ENCODE assay signal across 1 cellular context in the genomic region with DNA sequence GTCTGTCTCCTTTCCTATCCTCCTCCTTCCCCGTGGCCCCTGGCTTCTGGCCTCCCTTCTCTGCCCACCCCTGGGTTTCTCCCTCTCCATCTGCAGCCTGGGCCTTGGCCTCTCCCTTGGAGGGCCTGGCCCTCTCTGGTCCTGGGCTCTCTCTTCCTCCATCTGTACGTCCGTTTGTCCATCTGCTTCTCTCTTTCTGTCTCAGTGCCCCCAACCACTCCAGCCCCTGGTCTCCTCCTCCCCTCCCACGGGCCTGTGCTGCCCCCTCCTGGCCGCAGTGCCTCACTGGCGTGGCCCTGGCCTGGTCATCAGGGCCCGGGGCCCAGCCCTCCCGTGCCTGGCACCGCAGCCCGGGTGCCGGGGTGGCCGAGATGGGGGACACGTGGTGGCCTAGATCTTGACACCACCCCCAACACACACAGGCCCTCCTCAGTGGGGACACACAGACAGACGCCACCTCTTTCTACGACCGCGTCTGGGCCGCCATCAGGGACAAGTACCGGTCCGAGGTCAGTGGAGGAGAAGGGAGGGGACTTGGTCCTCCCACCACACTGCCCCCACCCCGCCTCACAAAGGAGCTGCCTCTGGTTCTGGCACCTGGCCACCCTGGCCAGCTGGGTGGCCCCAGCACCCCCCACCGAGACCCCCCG.
TF ChIP-seq lines count a peak whose summit lies in the region.

No MANE protein-coding gene starts in this region.

TF ChIP-seq in HepG2, 621 proteins besides CTCF, POLR2A, EP300 and RAD21 (continued from another document):
- TF ChIP-seq, protein P1, sequence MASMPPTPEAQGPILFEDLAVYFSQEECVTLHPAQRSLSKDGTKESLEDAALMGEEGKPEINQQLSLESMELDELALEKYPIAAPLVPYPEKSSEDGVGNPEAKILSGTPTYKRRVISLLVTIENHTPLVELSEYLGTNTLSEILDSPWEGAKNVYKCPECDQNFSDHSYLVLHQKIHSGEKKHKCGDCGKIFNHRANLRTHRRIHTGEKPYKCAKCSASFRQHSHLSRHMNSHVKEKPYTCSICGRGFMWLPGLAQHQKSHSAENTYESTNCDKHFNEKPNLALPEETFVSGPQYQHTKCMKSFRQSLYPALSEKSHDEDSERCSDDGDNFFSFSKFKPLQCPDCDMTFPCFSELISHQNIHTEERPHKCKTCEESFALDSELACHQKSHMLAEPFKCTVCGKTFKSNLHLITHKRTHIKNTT (CRISPR knock-in tag; IDR thresholded peaks at IDR 0.05): no peak
- no peak for TF ChIP-seq KAT8 (CRISPR knock-in tag; IDR thresholded peaks at IDR 0.05)
- TF ChIP-seq HNRNPL (IDR thresholded peaks at IDR 0.05; ENCODE audit: low read depth, low read length): 0 out of 2 replicates have a peak, but pooled peaks have one; percentile 37
- TF ChIP-seq, protein P2, sequence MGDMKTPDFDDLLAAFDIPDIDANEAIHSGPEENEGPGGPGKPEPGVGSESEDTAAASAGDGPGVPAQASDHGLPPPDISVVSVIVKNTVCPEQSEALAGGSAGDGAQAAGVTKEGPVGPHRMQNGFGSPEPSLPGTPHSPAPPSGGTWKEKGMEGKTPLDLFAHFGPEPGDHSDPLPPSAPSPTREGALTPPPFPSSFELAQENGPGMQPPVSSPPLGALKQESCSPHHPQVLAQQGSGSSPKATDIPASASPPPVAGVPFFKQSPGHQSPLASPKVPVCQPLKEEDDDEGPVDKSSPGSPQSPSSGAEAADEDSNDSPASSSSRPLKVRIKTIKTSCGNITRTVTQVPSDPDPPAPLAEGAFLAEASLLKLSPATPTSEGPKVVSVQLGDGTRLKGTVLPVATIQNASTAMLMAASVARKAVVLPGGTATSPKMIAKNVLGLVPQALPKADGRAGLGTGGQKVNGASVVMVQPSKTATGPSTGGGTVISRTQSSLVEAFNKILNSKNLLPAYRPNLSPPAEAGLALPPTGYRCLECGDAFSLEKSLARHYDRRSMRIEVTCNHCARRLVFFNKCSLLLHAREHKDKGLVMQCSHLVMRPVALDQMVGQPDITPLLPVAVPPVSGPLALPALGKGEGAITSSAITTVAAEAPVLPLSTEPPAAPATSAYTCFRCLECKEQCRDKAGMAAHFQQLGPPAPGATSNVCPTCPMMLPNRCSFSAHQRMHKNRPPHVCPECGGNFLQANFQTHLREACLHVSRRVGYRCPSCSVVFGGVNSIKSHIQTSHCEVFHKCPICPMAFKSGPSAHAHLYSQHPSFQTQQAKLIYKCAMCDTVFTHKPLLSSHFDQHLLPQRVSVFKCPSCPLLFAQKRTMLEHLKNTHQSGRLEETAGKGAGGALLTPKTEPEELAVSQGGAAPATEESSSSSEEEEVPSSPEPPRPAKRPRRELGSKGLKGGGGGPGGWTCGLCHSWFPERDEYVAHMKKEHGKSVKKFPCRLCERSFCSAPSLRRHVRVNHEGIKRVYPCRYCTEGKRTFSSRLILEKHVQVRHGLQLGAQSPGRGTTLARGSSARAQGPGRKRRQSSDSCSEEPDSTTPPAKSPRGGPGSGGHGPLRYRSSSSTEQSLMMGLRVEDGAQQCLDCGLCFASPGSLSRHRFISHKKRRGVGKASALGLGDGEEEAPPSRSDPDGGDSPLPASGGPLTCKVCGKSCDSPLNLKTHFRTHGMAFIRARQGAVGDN (CRISPR knock-in tag; IDR thresholded peaks at IDR 0.05): peak; percentile 33; the same call in 1 of the 2 replicates
- no peak for TF ChIP-seq NCOR1 (IDR thresholded peaks at IDR 0.05; ENCODE audit: borderline replicate concordance, low read length)
- TF ChIP-seq SIX1 (CRISPR knock-in tag; IDR thresholded peaks at IDR 0.05; ENCODE audit: borderline replicate concordance): no peak
- TF ChIP-seq ZNF589 (CRISPR knock-in tag; conservative IDR thresholded peaks at IDR 0.05): no peak
